1 cellular context compared by ENCODE assay signal in the genomic region with DNA sequence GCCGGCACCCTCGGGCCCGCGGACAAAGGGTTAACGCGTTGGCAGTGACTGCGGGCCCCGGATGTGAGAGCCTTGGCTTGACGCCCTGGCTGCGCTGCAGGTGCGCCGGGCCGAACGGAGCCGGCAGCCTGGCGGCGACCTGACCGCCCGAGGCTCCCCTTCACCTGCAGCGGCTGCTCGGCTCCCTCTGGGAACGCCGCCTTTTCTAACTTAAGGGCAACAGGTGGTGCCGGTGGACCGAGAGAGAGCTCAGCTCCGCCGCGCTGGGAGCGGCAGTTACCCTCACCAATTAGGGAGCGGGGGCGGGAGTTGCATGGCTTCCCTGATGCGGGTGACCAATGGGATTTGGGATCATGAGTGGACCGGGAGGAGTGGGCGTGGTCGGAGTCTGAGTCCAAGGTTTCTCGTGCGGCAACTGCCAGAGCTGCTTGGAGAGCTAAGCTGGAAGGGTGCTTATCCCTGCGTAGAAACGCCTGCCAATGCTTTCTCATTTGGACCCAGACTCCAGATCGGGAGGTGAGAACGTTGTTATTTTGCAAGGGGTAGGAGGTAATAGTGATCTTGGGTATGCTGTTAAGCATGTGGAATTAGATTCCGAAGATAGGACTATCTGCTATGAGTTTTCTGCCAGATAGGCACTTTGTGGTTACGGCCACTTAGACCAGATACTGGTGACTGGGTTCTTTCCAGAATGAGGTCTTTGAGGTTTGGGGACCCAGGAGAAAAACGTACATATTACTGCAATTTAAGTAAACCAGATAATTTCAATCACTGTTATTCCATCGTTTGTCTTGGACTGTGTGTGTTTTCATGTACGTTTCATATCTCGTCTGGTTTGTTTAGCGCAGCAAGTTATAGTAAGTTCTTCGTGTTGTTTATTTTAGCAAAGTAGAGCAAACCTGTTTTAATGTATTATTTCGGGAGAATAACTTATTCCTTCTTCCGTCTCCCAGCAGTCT.
TF ChIP-seq lines count a peak whose summit lies in the region.

Gene ARL4A (plus strand): TSS at position 421 of the 959 bp plus-strand sequence. CDS start 622 bp downstream, outside the sequence.

TF ChIP-seq in HepG2, 621 proteins besides CTCF, POLR2A, EP300 and RAD21 (continued from another document and continues in another):
- TF ChIP-seq, protein P1, sequence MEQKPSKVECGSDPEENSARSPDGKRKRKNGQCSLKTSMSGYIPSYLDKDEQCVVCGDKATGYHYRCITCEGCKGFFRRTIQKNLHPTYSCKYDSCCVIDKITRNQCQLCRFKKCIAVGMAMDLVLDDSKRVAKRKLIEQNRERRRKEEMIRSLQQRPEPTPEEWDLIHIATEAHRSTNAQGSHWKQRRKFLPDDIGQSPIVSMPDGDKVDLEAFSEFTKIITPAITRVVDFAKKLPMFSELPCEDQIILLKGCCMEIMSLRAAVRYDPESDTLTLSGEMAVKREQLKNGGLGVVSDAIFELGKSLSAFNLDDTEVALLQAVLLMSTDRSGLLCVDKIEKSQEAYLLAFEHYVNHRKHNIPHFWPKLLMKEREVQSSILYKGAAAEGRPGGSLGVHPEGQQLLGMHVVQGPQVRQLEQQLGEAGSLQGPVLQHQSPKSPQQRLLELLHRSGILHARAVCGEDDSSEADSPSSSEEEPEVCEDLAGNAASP (CRISPR knock-in tag; IDR thresholded peaks at IDR 0.05; ENCODE audit: borderline replicate concordance), result no peak
- TF ChIP-seq ZNF883 (CRISPR knock-in tag; IDR thresholded peaks at IDR 0.05; ENCODE audit: not compliant biosample characterization) (no peak), PLRG1 (conservative IDR thresholded peaks at IDR 0.05) (no peak), MBNL3 (CRISPR knock-in tag; conservative IDR thresholded peaks at IDR 0.05) (no peak), CHD4 (IDR thresholded peaks at IDR 0.05; ENCODE audit: borderline replicate concordance, low read length) (no peak), ZNF761 (CRISPR knock-in tag; conservative IDR thresholded peaks at IDR 0.05) (no peak), ZNF83 (CRISPR knock-in tag; IDR thresholded peaks at IDR 0.05; ENCODE audit: borderline replicate concordance) (no peak), ADNP (CRISPR knock-in tag; IDR thresholded peaks at IDR 0.05) (no peak), ZNF24 (IDR thresholded peaks at IDR 0.05) (no peak), ZNF280D (CRISPR knock-in tag; IDR thresholded peaks at IDR 0.05) (no peak), ZNF547 (CRISPR knock-in tag; IDR thresholded peaks at IDR 0.05) (peak; percentile 88), REPIN1 (CRISPR knock-in tag; IDR thresholded peaks at IDR 0.05; ENCODE audit: borderline replicate concordance, low read depth) (no peak; the same call in 1 of the 2 replicates), FOXO1 (CRISPR knock-in tag; IDR thresholded peaks at IDR 0.05) (no peak; the same call in 1 of the 2 replicates), SMYD3 (CRISPR knock-in tag; IDR thresholded peaks at IDR 0.05) (0 out of 2 replicates have a peak, but pooled peaks have one; percentile 64), GMEB2 (CRISPR knock-in tag; IDR thresholded peaks at IDR 0.05; ENCODE audit: low read depth) (no peak), ZEB1 (IDR thresholded peaks at IDR 0.05; ENCODE audit: insufficient replicate concordance, low read depth) (peak; percentile 80), ZBTB8A (CRISPR knock-in tag; IDR thresholded peaks at IDR 0.05; ENCODE audit: borderline replicate concordance, low read depth) (no peak), SSRP1 (CRISPR knock-in tag; IDR thresholded peaks at IDR 0.05) (no peak), ZMYM3 (CRISPR knock-in tag; IDR thresholded peaks at IDR 0.05) (no peak), ZNF678 (CRISPR knock-in tag; IDR thresholded peaks at IDR 0.05) (no peak; the same call in 1 of the 2 replicates), HMGXB3 (CRISPR knock-in tag; IDR thresholded peaks at IDR 0.05; ENCODE audit: borderline replicate concordance) (no peak), ZNF451 (CRISPR knock-in tag; IDR thresholded peaks at IDR 0.05) (no peak), ZNF609 (CRISPR knock-in tag; IDR thresholded peaks at IDR 0.05; ENCODE audit: borderline replicate concordance) (no peak; the same call in 1 of the 2 replicates), IKZF4 (CRISPR knock-in tag; IDR thresholded peaks at IDR 0.05; ENCODE audit: borderline replicate concordance, low read depth, not compliant biosample characterization) (no peak)
- TF ChIP-seq, protein P2, sequence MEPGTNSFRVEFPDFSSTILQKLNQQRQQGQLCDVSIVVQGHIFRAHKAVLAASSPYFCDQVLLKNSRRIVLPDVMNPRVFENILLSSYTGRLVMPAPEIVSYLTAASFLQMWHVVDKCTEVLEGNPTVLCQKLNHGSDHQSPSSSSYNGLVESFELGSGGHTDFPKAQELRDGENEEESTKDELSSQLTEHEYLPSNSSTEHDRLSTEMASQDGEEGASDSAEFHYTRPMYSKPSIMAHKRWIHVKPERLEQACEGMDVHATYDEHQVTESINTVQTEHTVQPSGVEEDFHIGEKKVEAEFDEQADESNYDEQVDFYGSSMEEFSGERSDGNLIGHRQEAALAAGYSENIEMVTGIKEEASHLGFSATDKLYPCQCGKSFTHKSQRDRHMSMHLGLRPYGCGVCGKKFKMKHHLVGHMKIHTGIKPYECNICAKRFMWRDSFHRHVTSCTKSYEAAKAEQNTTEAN (CRISPR knock-in tag; conservative IDR thresholded peaks at IDR 0.05), result no peak
- TF ChIP-seq, protein P3, sequence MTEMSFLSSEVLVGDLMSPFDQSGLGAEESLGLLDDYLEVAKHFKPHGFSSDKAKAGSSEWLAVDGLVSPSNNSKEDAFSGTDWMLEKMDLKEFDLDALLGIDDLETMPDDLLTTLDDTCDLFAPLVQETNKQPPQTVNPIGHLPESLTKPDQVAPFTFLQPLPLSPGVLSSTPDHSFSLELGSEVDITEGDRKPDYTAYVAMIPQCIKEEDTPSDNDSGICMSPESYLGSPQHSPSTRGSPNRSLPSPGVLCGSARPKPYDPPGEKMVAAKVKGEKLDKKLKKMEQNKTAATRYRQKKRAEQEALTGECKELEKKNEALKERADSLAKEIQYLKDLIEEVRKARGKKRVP (CRISPR knock-in tag; IDR thresholded peaks at IDR 0.05), result peak in 1 of 2 experiments; percentile 53; a peak in 1 of 4 replicates
- TF ChIP-seq, protein P4, sequence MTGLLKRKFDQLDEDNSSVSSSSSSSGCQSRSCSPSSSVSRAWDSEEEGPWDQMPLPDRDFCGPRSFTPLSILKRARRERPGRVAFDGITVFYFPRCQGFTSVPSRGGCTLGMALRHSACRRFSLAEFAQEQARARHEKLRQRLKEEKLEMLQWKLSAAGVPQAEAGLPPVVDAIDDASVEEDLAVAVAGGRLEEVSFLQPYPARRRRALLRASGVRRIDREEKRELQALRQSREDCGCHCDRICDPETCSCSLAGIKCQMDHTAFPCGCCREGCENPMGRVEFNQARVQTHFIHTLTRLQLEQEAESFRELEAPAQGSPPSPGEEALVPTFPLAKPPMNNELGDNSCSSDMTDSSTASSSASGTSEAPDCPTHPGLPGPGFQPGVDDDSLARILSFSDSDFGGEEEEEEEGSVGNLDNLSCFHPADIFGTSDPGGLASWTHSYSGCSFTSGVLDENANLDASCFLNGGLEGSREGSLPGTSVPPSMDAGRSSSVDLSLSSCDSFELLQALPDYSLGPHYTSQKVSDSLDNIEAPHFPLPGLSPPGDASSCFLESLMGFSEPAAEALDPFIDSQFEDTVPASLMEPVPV (CRISPR knock-in tag; IDR thresholded peaks at IDR 0.05), result no peak
- TF ChIP-seq, protein P5, sequence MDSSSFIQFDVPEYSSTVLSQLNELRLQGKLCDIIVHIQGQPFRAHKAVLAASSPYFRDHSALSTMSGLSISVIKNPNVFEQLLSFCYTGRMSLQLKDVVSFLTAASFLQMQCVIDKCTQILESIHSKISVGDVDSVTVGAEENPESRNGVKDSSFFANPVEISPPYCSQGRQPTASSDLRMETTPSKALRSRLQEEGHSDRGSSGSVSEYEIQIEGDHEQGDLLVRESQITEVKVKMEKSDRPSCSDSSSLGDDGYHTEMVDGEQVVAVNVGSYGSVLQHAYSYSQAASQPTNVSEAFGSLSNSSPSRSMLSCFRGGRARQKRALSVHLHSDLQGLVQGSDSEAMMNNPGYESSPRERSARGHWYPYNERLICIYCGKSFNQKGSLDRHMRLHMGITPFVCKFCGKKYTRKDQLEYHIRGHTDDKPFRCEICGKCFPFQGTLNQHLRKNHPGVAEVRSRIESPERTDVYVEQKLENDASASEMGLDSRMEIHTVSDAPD (CRISPR knock-in tag; IDR thresholded peaks at IDR 0.05), result no peak
